19 cellular contexts compared by ENCODE assay signal in genomic region chr5:143871672-143872071, GRCh38. TPM values are rescaled to one million over a fixed set of nuclear protein-coding genes. Genes with fewer than 3 reads are reported as not detected.
"Had no signal": no experiment of that assay in that cellular context is flagged by ENCODE, and none has a peak within 500 bp of the region (broad histone marks: within the 10 kb centered on the region; RNA-seq: fewer than 3 reads in every experiment).

No MANE protein-coding gene starts in this region.

- H3K36me3 ChIP-seq: brain microvascular endothelial cell, esophagus squamous epithelium, neutrophil, uterus had no signal

- H3K4me1 ChIP-seq: esophagus squamous epithelium, uterus had no signal

- H3K9me3 ChIP-seq: esophagus squamous epithelium, neutrophil, uterus had no signal

- H3K9me3 Mint-ChIP-seq: activated naive CD4-positive, alpha-beta T cell treated with anti-CD3 and anti-CD28 coated beads, Interleukin-2, amount 50 U/mL, for 72 hours had no signal

- H3K27ac ChIP-seq: brain microvascular endothelial cell, esophagus squamous epithelium, neutrophil, uterus had no signal

- DNase-seq: activated effector memory CD4-positive, alpha-beta T cell treated with Interleukin-2 at 50 U/mL for 16 hours; activated T-cell treated with anti-CD3 and anti-CD28 coated beads, Interleukin-2, amount 50 U/mL, for 1 hour; amygdala; brain microvascular endothelial cell; esophagus squamous epithelium; foreskin fibroblast; midbrain; right cardiac atrium; small intestine; uterus had no signal

- H3K27me3 Mint-ChIP-seq: progenitor cell of endocrine pancreas had no signal

- H3K27me3 ChIP-seq: brain microvascular endothelial cell, esophagus squamous epithelium, neutrophil, uterus had no signal

- ATAC-seq: activated CD4-positive, CD25-positive, alpha-beta regulatory T cell treated with anti-CD3 and anti-CD28 coated beads, Interleukin-2, amount 50 U/mL, for 24 hours; activated naive CD4-positive, alpha-beta T cell treated with anti-CD3 and anti-CD28 coated beads, Interleukin-2, amount 50 U/mL, for 72 hours; right cardiac atrium had no signal

- H3K27ac Mint-ChIP-seq: activated naive CD4-positive, alpha-beta T cell treated with anti-CD3 and anti-CD28 coated beads, Interleukin-2, amount 50 U/mL, for 72 hours; progenitor cell of endocrine pancreas had no signal

- H3K36me3 Mint-ChIP-seq: activated naive CD4-positive, alpha-beta T cell treated with anti-CD3 and anti-CD28 coated beads, Interleukin-2, amount 50 U/mL, for 72 hours had no signal

- FAIRE-seq: endometrium, small intestine had no signal

- H3K4me3 ChIP-seq: esophagus squamous epithelium, uterus had no signal

RNA-seq across cellular contexts. Expression of gene HMHB1, which starts 59.7 kb away (rescaled TPM):
- total RNA-seq: activated naive CD4-positive, alpha-beta T cell treated with anti-CD3 and anti-CD28 coated beads, Interleukin-2, amount 50 U/mL, for 72 hours; cerebellum; dermis microvascular lymphatic vessel endothelial cell; esophagus squamous epithelium; liver; progenitor cell of endocrine pancreas; right cardiac atrium; T-helper 2 cell treated with Interferon-gamma antibody and Interleukin-4, amounts not matched to agents 100 ng/mL and 5 ng/mL, for 36 hours; uterus had no signal
- polyA plus RNA-seq: liver, right cardiac atrium, small intestine had no signal
